Comparison of ENCODE assay signal across 9 cellular contexts in genomic region chr3:9791790-9792404, GRCh38. TPM values are rescaled to one million over a fixed set of nuclear protein-coding genes. Genes with fewer than 3 reads are reported as not detected.
A peak's percentile ranks its signal among the peaks of the same experiment; 100 is the strongest.
DNase-seq lines count a peak whose midpoint lies in the region; ATAC-seq, FAIRE-seq and TF ChIP-seq lines count a peak whose summit lies in the region.
"Had no signal": no experiment of that assay in that cellular context is flagged by ENCODE, and none has a peak within 500 bp of the region (broad histone marks: within the 10 kb centered on the region; RNA-seq: fewer than 3 reads in every experiment).

No MANE protein-coding gene starts in this region.

- H2AK5ac ChIP-seq in mesenchymal stem cell (ENCODE audit: low read length, severe bottlenecking), result peak overlapping the region; percentile 88

- H3K4me2 ChIP-seq in K562 (ENCODE audit: insufficient read depth, low read length) (peak overlapping the region; percentile 100), mesenchymal stem cell (ENCODE audit: low read length, poor library complexity, severe bottlenecking) (peak overlapping the region; percentile 69)

- peaks cover 66% of the 10 kb centered on the region for H3K4me1 Mint-ChIP-seq in activated naive CD4-positive, alpha-beta T cell treated with anti-CD3 and anti-CD28 coated beads, Interleukin-2, amount 10 ng/mL, durations not matched to agents 7 days and 5 days

- CTCF ChIA-PET in activated naive CD4-positive, alpha-beta T cell treated with anti-CD3 and anti-CD28 coated beads, Interleukin-2, amount 10 ng/mL, durations not matched to agents 7 days and 5 days (lab: Charles Lee), result interaction anchor here (0.6 to 1.5 kb wide), 2 partner anchors 17 to 64 kb away, joined by 3 read pairs; no protein-coding TSS in a partner anchor
- CTCF ChIA-PET in K562 (lab: Yijun Ruan, JAX; ENCODE audit: low intra/inter-chr PET ratio), result interaction anchor here (0.7 kb wide), 1 partner anchor 249 kb away, joined by 3 read pairs; no protein-coding TSS in a partner anchor

- H3K18ac ChIP-seq in mesenchymal stem cell (ENCODE audit: low read depth in 1 of 2, low read length in 2 of 2), result peak overlapping the region; percentile 49 to 70

- peak; percentile 66; the same call in 1 of the 2 replicates for TF ChIP-seq POLR2A in K562 (conservative IDR thresholded peaks at IDR 0.05)

- peak overlapping the region; percentile 25 for H2BK5ac ChIP-seq in mesenchymal stem cell (ENCODE audit: low read depth, low read length, poor library complexity, severe bottlenecking)

- H2AFZ ChIP-seq in K562 (ENCODE audit: low read depth, low read length), result peak overlapping the region; percentile 97; the same call in 1 of the 2 replicates
- no peak overlapping the region for H2AFZ ChIP-seq in mesenchymal stem cell (ENCODE audit: low read depth, low read length)

- H3K4ac ChIP-seq in mesenchymal stem cell (ENCODE audit: low read depth in 1 of 2, low read length in 2 of 2), result peak overlapping the region; percentile 75 to 93

- H3K79me1 ChIP-seq in mesenchymal stem cell (replicated peaks; ENCODE audit: low read length, poor library complexity, severe bottlenecking), result peaks cover 19% of the 10 kb centered on the region

- peaks cover 57% of the 10 kb centered on the region for H3K36me3 Mint-ChIP-seq in activated naive CD4-positive, alpha-beta T cell treated with anti-CD3 and anti-CD28 coated beads, Interleukin-2, amount 10 ng/mL, durations not matched to agents 7 days and 5 days

- no peak overlapping the region for H2BK15ac ChIP-seq in mesenchymal stem cell (ENCODE audit: low read depth, poor library complexity, severe bottlenecking)

- peak overlapping the region; percentile 100 for H3K27ac ChIP-seq in K562 (ENCODE audit: extremely low read depth, low read depth, low read length)
- peak overlapping the region; percentile 77 for H3K27ac ChIP-seq in mesenchymal stem cell (ENCODE audit: low read length, poor library complexity, severe bottlenecking)
- peak overlapping the region; percentile 96 for H3K27ac ChIP-seq in urinary bladder (ENCODE audit: low read depth)

- peaks cover 3% of the 10 kb centered on the region; the same call in 1 of the 2 replicates for H4K20me1 ChIP-seq in K562 (replicated peaks; ENCODE audit: control insufficient read depth, insufficient read depth, low read length)

- peaks cover 3% of the 10 kb centered on the region for H3K9me1 ChIP-seq in K562 (ENCODE audit: control insufficient read depth, insufficient read depth, low read length)

- peak; percentile 29 for FAIRE-seq in K562 (lab: Jason Lieb, UNC)
- FAIRE-seq: G401.6 had no signal

- ATAC-seq in K562, result no peak
- ATAC-seq in HG02884 (IDR thresholded peaks at IDR 0.05; ENCODE audit: unreplicated experiment), result no peak

- H3K36me3 ChIP-seq in K562 (ENCODE audit: control insufficient read depth, insufficient read depth, low read length) (peaks cover 74% of the 10 kb centered on the region), mesenchymal stem cell (ENCODE audit: control insufficient read depth in 1 of 2, insufficient read depth in 2 of 2, low read depth in 1 of 2, low read length in 2 of 2) (peaks cover 31 to 50% of the 10 kb centered on the region in 2 experiments), urinary bladder (ENCODE audit: insufficient read depth) (peaks cover 5% of the 10 kb centered on the region)

- no peak overlapping the region for H3K23ac ChIP-seq in mesenchymal stem cell (ENCODE audit: low read length in 2 of 2)

- H3K9ac ChIP-seq in K562 (ENCODE audit: insufficient read depth in 1 of 2, low read depth in 2 of 2, low read length in 2 of 2) (peak overlapping the region; percentile 94 to 100), mesenchymal stem cell (ENCODE audit: low read length) (peak overlapping the region; percentile 99)

- WGBS in K562 (ENCODE audit: insufficient coverage, low coverage, missing lambda C conversion rate), result 11% methylated on average over 13 of the region's 14 CpGs
- 29% methylated on average over 8 of the region's 14 CpGs for WGBS in mesenchymal stem cell
- WGBS in urinary bladder, result 14% methylated on average over 14 of the region's 14 CpGs

- no peaks in the 10 kb centered on the region for H3K27me3 Mint-ChIP-seq in activated naive CD4-positive, alpha-beta T cell treated with anti-CD3 and anti-CD28 coated beads, Interleukin-2, amount 10 ng/mL, durations not matched to agents 7 days and 5 days

- no peaks in the 10 kb centered on the region for H3K9me3 Mint-ChIP-seq in activated naive CD4-positive, alpha-beta T cell treated with anti-CD3 and anti-CD28 coated beads, Interleukin-2, amount 10 ng/mL, durations not matched to agents 7 days and 5 days

- peak overlapping the region; percentile 100 for H3K27ac Mint-ChIP-seq in activated naive CD4-positive, alpha-beta T cell treated with anti-CD3 and anti-CD28 coated beads, Interleukin-2, amount 10 ng/mL, durations not matched to agents 7 days and 5 days

- peak overlapping the region; percentile 96 for H3K4me3 Mint-ChIP-seq in activated naive CD4-positive, alpha-beta T cell treated with anti-CD3 and anti-CD28 coated beads, Interleukin-2, amount 10 ng/mL, durations not matched to agents 7 days and 5 days

- H3K4me1 ChIP-seq in K562 (replicated peaks in 1 of 2; ENCODE audit: control insufficient read depth in 2 of 2, insufficient read depth in 2 of 2, low read length in 2 of 2), result peaks cover 22% of the 10 kb centered on the region in 2 experiments; a peak in 4 of 5 replicates
- peaks cover 6% of the 10 kb centered on the region for H3K4me1 ChIP-seq in mesenchymal stem cell (ENCODE audit: control insufficient read depth, insufficient read depth, low read depth, low read length)
- no peaks in the 10 kb centered on the region for H3K4me1 ChIP-seq in urinary bladder (ENCODE audit: insufficient read depth)

- H3K4me3 ChIP-seq in K562 (peak overlapping the region; percentile 99), mesenchymal stem cell (ENCODE audit: insufficient read depth in 1 of 2, low read depth in 1 of 2, low read length in 2 of 2) (peak overlapping the region; percentile 76 to 96), urinary bladder (ENCODE audit: low read depth, low read length) (peak overlapping the region; percentile 96)

- no peak; a peak in 1 of 6 replicates for TF ChIP-seq CTCF in K562 (IDR thresholded peaks at IDR 0.05 in 2 of 3, conservative IDR thresholded peaks at IDR 0.05 in 1 of 3; ENCODE audit: insufficient read depth in 2 of 3, low read depth in 1 of 3, low read length in 3 of 3)

- H3K27me3 ChIP-seq in K562 (ENCODE audit: control insufficient read depth in 2 of 2, insufficient read depth in 2 of 2, low read length in 2 of 2) (no peaks in the 10 kb centered on the region), mesenchymal stem cell (ENCODE audit: control insufficient read depth in 1 of 2, insufficient read depth in 1 of 2, low read length in 2 of 2) (no peaks in the 10 kb centered on the region)

- peak overlapping the region in 1 of 2 experiments; percentile 23 for H3K14ac ChIP-seq in mesenchymal stem cell (ENCODE audit: low read length in 2 of 2)

- H2BK12ac ChIP-seq in mesenchymal stem cell (ENCODE audit: low read length in 2 of 2), result no peak overlapping the region

- H3K9me3 ChIP-seq in K562 (replicated peaks; ENCODE audit: control insufficient read depth, insufficient read depth, low read depth, low read length), result no peaks in the 10 kb centered on the region
- no peaks in the 10 kb centered on the region for H3K9me3 ChIP-seq in mesenchymal stem cell (ENCODE audit: control insufficient read depth, low read length)

- BruUV-seq in K562 (replicated peaks; lab: Mats Ljungman, UMichigan), result TSS peak; percentile 76

- POLR2A ChIA-PET in K562 (lab: Yijun Ruan, JAX), result interaction anchor here (0.7 to 2.9 kb wide), 10 partner anchors 10 to 395 kb away, joined by 3 to 49 read pairs (median 4); partner anchors contain the start of gene RPUSD3

- peak overlapping the region; percentile 35 for H4K8ac ChIP-seq in mesenchymal stem cell (ENCODE audit: low read length)

- peak in 1 of 2 experiments; percentile 9; a peak in 2 of 4 replicates for TF ChIP-seq RAD21 in K562 (CRISPR knock-in tag; conservative IDR thresholded peaks at IDR 0.05 in 1 of 2, IDR thresholded peaks at IDR 0.05 in 1 of 2)

- DNase-seq in activated naive CD4-positive, alpha-beta T cell treated with anti-CD3 and anti-CD28 coated beads, Interleukin-2, amount 10 ng/mL, durations not matched to agents 7 days and 5 days, result no peak
- DNase-seq in activated naive CD4-positive, alpha-beta T cell (lab: John Stamatoyannopoulos, UW), result no peak
- no peak for DNase-seq in K562 (ENCODE audit: extremely low read depth in 1 of 4, low spot score in 3 of 4)
- no peak for DNase-seq in mesenchymal stem cell
- no peak for DNase-seq in head of caudate nucleus
- no peak for DNase-seq in activated CD4-positive, alpha-beta T cell treated with anti-CD3 and anti-CD28 coated beads, Interleukin-2, amount 50 U/mL, for 48 hours

- TF ChIP-seq EP300 in K562 (IDR thresholded peaks at IDR 0.05; ENCODE audit: low read length), result no peak

- peak overlapping the region; percentile 70 for H4K91ac ChIP-seq in mesenchymal stem cell (ENCODE audit: low read length)

- H2BK120ac ChIP-seq in mesenchymal stem cell (ENCODE audit: low read depth, low read length), result peak overlapping the region; percentile 98

- intact Hi-C loops in K562 (cut with micrococcal nuclease) (loop anchor here (1.0 to 10.0 kb wide), 3 partner anchors 42 to 287 kb away; no protein-coding TSS in a partner anchor), head of caudate nucleus (cut with DNase I) (loop anchor here (5.0 kb wide), 3 partner anchors 45 to 60 kb away; partner anchors contain the start of genes BRPF1, OGG1 and RPUSD3)

- peaks cover 61% of the 10 kb centered on the region for H3K79me2 ChIP-seq in K562 (ENCODE audit: control insufficient read depth, insufficient read depth, low read length)

- in situ Hi-C loops in K562 (cut with MboI), result no loop called here

RNA-seq across cellular contexts. Expression of gene TADA3, which starts 0.4 kb away (rescaled TPM):
- total RNA-seq in K562 (2011; cell fraction: chromatin; rRNA removed; ENCODE audit: low replicate concordance), result 29.0 and 52.4 TPM in 2 replicates
- 42.1 and 48.7 TPM in 2 replicates for total RNA-seq in K562 (2011; cell fraction: nucleolus; rRNA removed)
- total RNA-seq in K562 (2011; cell fraction: nucleoplasm; rRNA removed), result 34.6 and 42.7 TPM in 2 replicates
- total RNA-seq in K562 (2014; rRNA removed) (110 and 136 TPM in 2 replicates), K562 (2014; rRNA removed; fragmentation: Illumina TruSeq; extraction: Trizol) (32.7 and 40.6 TPM in 2 replicates), K562 (2015; rRNA removed; fragmentation: Illumina TruSeq; extraction: Trizol) (74.5 and 74.8 TPM in 2 replicates), K562 (2021) (85.8 and 89.7 TPM in 2 replicates), urinary bladder (33.2 TPM)
- polyA plus RNA-seq in K562 (2011; rRNA removed) (60.6 and 62.8 TPM in 2 replicates), K562 (2014; fragmentation: Illumina TruSeq; extraction: Trizol) (97.8 and 103 TPM in 2 replicates), K562 (2014; fragmentation: Nextera tagmentation; extraction: Ambion mirVana) (1 to 10 TPM; 4.1 to 6.3 TPM), K562 (2014; rRNA removed) (91.6 and 94.0 TPM in 2 replicates), urinary bladder (67.9 TPM)
- 74.1 and 114 TPM in 2 replicates for polyA plus RNA-seq in K562 (2011; cell fraction: cytosol; rRNA removed)
- 61.6 and 83.0 TPM in 2 replicates for polyA plus RNA-seq in K562 (2011; cell fraction: nucleus; rRNA removed)
- 75.7 and 143 TPM in 2 replicates for polyA plus RNA-seq in K562 (2012)
- polyA minus RNA-seq in K562 (2011; rRNA and poly(A)+ RNA removed), result 29.9 and 37.5 TPM in 2 replicates
- polyA minus RNA-seq in K562 (2011; cell fraction: cytosol; rRNA and poly(A)+ RNA removed), result 52.9 and 57.8 TPM in 2 replicates
- polyA minus RNA-seq in K562 (2011; cell fraction: nucleus; rRNA and poly(A)+ RNA removed), result 19.1 and 22.5 TPM in 2 replicates
- 53.4 TPM for polyA plus RNA-seq in mesenchymal stem cell (2013, experiment 1 of 2)
- polyA plus RNA-seq in mesenchymal stem cell (2013, experiment 2 of 2), result 54.2 TPM

RNA-seq across cellular contexts. Expression of gene ARPC4, which starts 1.0 kb away (rescaled TPM):
- total RNA-seq in K562 (2011; cell fraction: chromatin; rRNA removed; ENCODE audit: low replicate concordance), result 240 and 326 TPM in 2 replicates
- total RNA-seq in K562 (2011; cell fraction: nucleolus; rRNA removed), result 165 and 200 TPM in 2 replicates
- total RNA-seq in K562 (2011; cell fraction: nucleoplasm; rRNA removed), result 225 and 232 TPM in 2 replicates
- 138 and 139 TPM in 2 replicates for total RNA-seq in K562 (2014; rRNA removed)
- 132 and 143 TPM in 2 replicates for total RNA-seq in K562 (2014; rRNA removed; fragmentation: Illumina TruSeq; extraction: Trizol)
- total RNA-seq in K562 (2015; rRNA removed; fragmentation: Illumina TruSeq; extraction: Trizol), result 118 and 131 TPM in 2 replicates
- total RNA-seq in K562 (2021), result 153 and 154 TPM in 2 replicates
- 60.3 and 106 TPM in 2 replicates for polyA plus RNA-seq in K562 (2011; rRNA removed)
- 69.7 and 88.3 TPM in 2 replicates for polyA plus RNA-seq in K562 (2011; cell fraction: cytosol; rRNA removed)
- 76.1 and 100.0 TPM in 2 replicates for polyA plus RNA-seq in K562 (2011; cell fraction: nucleus; rRNA removed)
- polyA plus RNA-seq in K562 (2012), result 106 and 149 TPM in 2 replicates
- 119 and 128 TPM in 2 replicates for polyA plus RNA-seq in K562 (2014; fragmentation: Illumina TruSeq; extraction: Trizol)
- polyA plus RNA-seq in K562 (2014; fragmentation: Nextera tagmentation; extraction: Ambion mirVana), result 10 to 100 TPM; 20.1 to 28.1 TPM
- polyA plus RNA-seq in K562 (2014; rRNA removed), result 112 and 129 TPM in 2 replicates
- polyA minus RNA-seq in K562 (2011; rRNA and poly(A)+ RNA removed), result 147 and 187 TPM in 2 replicates
- 104 and 125 TPM in 2 replicates for polyA minus RNA-seq in K562 (2011; cell fraction: cytosol; rRNA and poly(A)+ RNA removed)
- 79.2 and 112 TPM in 2 replicates for polyA minus RNA-seq in K562 (2011; cell fraction: nucleus; rRNA and poly(A)+ RNA removed)
- polyA plus RNA-seq in mesenchymal stem cell (2013, experiment 1 of 2), result 103 TPM
- polyA plus RNA-seq in mesenchymal stem cell (2013, experiment 2 of 2), result 101 TPM
- total RNA-seq in urinary bladder, result 75.6 TPM
- 128 TPM for polyA plus RNA-seq in urinary bladder

RNA-seq across cellular contexts. Expression of gene TTLL3, which starts 18.2 kb away (rescaled TPM):
- total RNA-seq in K562 (2011; cell fraction: chromatin; rRNA removed; ENCODE audit: low replicate concordance), result 652 and 1,082 TPM in 2 replicates
- 407 and 449 TPM in 2 replicates for total RNA-seq in K562 (2011; cell fraction: nucleolus; rRNA removed)
- 488 and 686 TPM in 2 replicates for total RNA-seq in K562 (2011; cell fraction: nucleoplasm; rRNA removed)
- total RNA-seq in K562 (2014; rRNA removed), result 30.7 and 34.0 TPM in 2 replicates
- 28.7 and 33.0 TPM in 2 replicates for total RNA-seq in K562 (2014; rRNA removed; fragmentation: Illumina TruSeq; extraction: Trizol)
- total RNA-seq in K562 (2015; rRNA removed; fragmentation: Illumina TruSeq; extraction: Trizol), result 31.6 and 33.2 TPM in 2 replicates
- total RNA-seq in K562 (2021), result 53.7 and 63.6 TPM in 2 replicates
- 95.8 and 120 TPM in 2 replicates for polyA plus RNA-seq in K562 (2011; rRNA removed)
- 71.0 and 73.2 TPM in 2 replicates for polyA plus RNA-seq in K562 (2011; cell fraction: cytosol; rRNA removed)
- 641 and 948 TPM in 2 replicates for polyA plus RNA-seq in K562 (2011; cell fraction: nucleus; rRNA removed)
- polyA plus RNA-seq in K562 (2012), result 65.7 and 182 TPM in 2 replicates
- 53.8 and 60.9 TPM in 2 replicates for polyA plus RNA-seq in K562 (2014; fragmentation: Illumina TruSeq; extraction: Trizol)
- polyA plus RNA-seq in K562 (2014; fragmentation: Nextera tagmentation; extraction: Ambion mirVana), result 10 to 100 TPM in 1 of 2 experiments, 1 to 10 TPM in 1; 8.9 to 11.6 TPM
- 72.7 and 106 TPM in 2 replicates for polyA plus RNA-seq in K562 (2014; rRNA removed)
- polyA minus RNA-seq in K562 (2011; rRNA and poly(A)+ RNA removed), result 99.7 and 103 TPM in 2 replicates
- 19.4 and 21.8 TPM in 2 replicates for polyA minus RNA-seq in K562 (2011; cell fraction: cytosol; rRNA and poly(A)+ RNA removed)
- polyA minus RNA-seq in K562 (2011; cell fraction: nucleus; rRNA and poly(A)+ RNA removed), result 133 and 150 TPM in 2 replicates
- 16.1 TPM for polyA plus RNA-seq in mesenchymal stem cell (2013, experiment 1 of 2)
- polyA plus RNA-seq in mesenchymal stem cell (2013, experiment 2 of 2), result 14.6 TPM
- 63.3 TPM for total RNA-seq in urinary bladder
- polyA plus RNA-seq in urinary bladder, result 36.2 TPM

RNA-seq across cellular contexts. Expression of gene CAMK1, which starts 22.1 kb away (rescaled TPM):
- total RNA-seq in K562 (2011; cell fraction: chromatin; rRNA removed; ENCODE audit: low replicate concordance), result 2.0 and 4.8 TPM in 2 replicates
- 4.2 and 4.6 TPM in 2 replicates for total RNA-seq in K562 (2011; cell fraction: nucleolus; rRNA removed)
- 2.3 and 3.2 TPM in 2 replicates for total RNA-seq in K562 (2011; cell fraction: nucleoplasm; rRNA removed)
- total RNA-seq in K562 (2014; rRNA removed), result 10.7 and 13.9 TPM in 2 replicates
- total RNA-seq in K562 (2014; rRNA removed; fragmentation: Illumina TruSeq; extraction: Trizol), result 4.4 and 4.7 TPM in 2 replicates
- 6.1 and 6.6 TPM in 2 replicates for total RNA-seq in K562 (2015; rRNA removed; fragmentation: Illumina TruSeq; extraction: Trizol)
- total RNA-seq in K562 (2021), result 5.2 and 6.2 TPM in 2 replicates
- polyA plus RNA-seq in K562 (2011; rRNA removed), result 7.3 and 8.4 TPM in 2 replicates
- polyA plus RNA-seq in K562 (2011; cell fraction: cytosol; rRNA removed), result 5.8 and 12.1 TPM in 2 replicates
- 6.0 and 9.9 TPM in 2 replicates for polyA plus RNA-seq in K562 (2011; cell fraction: nucleus; rRNA removed)
- polyA plus RNA-seq in K562 (2012), result 7.7 and 9.7 TPM in 2 replicates
- 6.0 and 6.2 TPM in 2 replicates for polyA plus RNA-seq in K562 (2014; fragmentation: Illumina TruSeq; extraction: Trizol)
- polyA plus RNA-seq in K562 (2014; fragmentation: Nextera tagmentation; extraction: Ambion mirVana), result under 1 TPM; 0.23 to 0.39 TPM
- 7.7 and 10.6 TPM in 2 replicates for polyA plus RNA-seq in K562 (2014; rRNA removed)
- 2.6 and 2.9 TPM in 2 replicates for polyA minus RNA-seq in K562 (2011; rRNA and poly(A)+ RNA removed)
- 3.1 and 3.6 TPM in 2 replicates for polyA minus RNA-seq in K562 (2011; cell fraction: cytosol; rRNA and poly(A)+ RNA removed)
- 1.3 and 2.4 TPM in 2 replicates for polyA minus RNA-seq in K562 (2011; cell fraction: nucleus; rRNA and poly(A)+ RNA removed)
- 10.6 TPM for polyA plus RNA-seq in mesenchymal stem cell (2013, experiment 1 of 2)
- polyA plus RNA-seq in mesenchymal stem cell (2013, experiment 2 of 2), result 11.1 TPM
- 28.7 TPM for total RNA-seq in urinary bladder
- 42.2 TPM for polyA plus RNA-seq in urinary bladder

RNA-seq across cellular contexts. Expression of gene OGG1, which starts 42.1 kb away (rescaled TPM):
- total RNA-seq in K562 (2011; cell fraction: chromatin; rRNA removed; ENCODE audit: low replicate concordance), result 74.9 and 150 TPM in 2 replicates
- 93.6 and 122 TPM in 2 replicates for total RNA-seq in K562 (2011; cell fraction: nucleolus; rRNA removed)
- total RNA-seq in K562 (2011; cell fraction: nucleoplasm; rRNA removed), result 99.4 and 140 TPM in 2 replicates
- total RNA-seq in K562 (2014; rRNA removed) (27.6 and 39.3 TPM in 2 replicates), K562 (2014; rRNA removed; fragmentation: Illumina TruSeq; extraction: Trizol) (14.6 and 18.2 TPM in 2 replicates), K562 (2015; rRNA removed; fragmentation: Illumina TruSeq; extraction: Trizol) (26.4 and 27.5 TPM in 2 replicates), K562 (2021) (23.6 and 25.7 TPM in 2 replicates), urinary bladder (32.1 TPM)
- polyA plus RNA-seq in K562 (2011; rRNA removed) (26.6 and 31.0 TPM in 2 replicates), K562 (2014; fragmentation: Illumina TruSeq; extraction: Trizol) (32.3 and 33.0 TPM in 2 replicates), K562 (2014; fragmentation: Nextera tagmentation; extraction: Ambion mirVana) (10 to 100 TPM in 1 of 2 experiments, 1 to 10 TPM in 1; 6.6 to 12.0 TPM), K562 (2014; rRNA removed) (24.4 and 26.5 TPM in 2 replicates), urinary bladder (23.7 TPM)
- 27.6 and 51.7 TPM in 2 replicates for polyA plus RNA-seq in K562 (2011; cell fraction: cytosol; rRNA removed)
- polyA plus RNA-seq in K562 (2011; cell fraction: nucleus; rRNA removed), result 41.4 and 56.0 TPM in 2 replicates
- 23.4 and 31.1 TPM in 2 replicates for polyA plus RNA-seq in K562 (2012)
- polyA minus RNA-seq in K562 (2011; rRNA and poly(A)+ RNA removed), result 38.9 and 47.9 TPM in 2 replicates
- polyA minus RNA-seq in K562 (2011; cell fraction: cytosol; rRNA and poly(A)+ RNA removed), result 16.7 and 29.9 TPM in 2 replicates
- 52.4 and 57.1 TPM in 2 replicates for polyA minus RNA-seq in K562 (2011; cell fraction: nucleus; rRNA and poly(A)+ RNA removed)
- polyA plus RNA-seq in mesenchymal stem cell (2013, experiment 1 of 2), result 26.5 TPM
- 25.0 TPM for polyA plus RNA-seq in mesenchymal stem cell (2013, experiment 2 of 2)
